Comparison of ENCODE assay signal across 24 cellular contexts in the genomic region with DNA sequence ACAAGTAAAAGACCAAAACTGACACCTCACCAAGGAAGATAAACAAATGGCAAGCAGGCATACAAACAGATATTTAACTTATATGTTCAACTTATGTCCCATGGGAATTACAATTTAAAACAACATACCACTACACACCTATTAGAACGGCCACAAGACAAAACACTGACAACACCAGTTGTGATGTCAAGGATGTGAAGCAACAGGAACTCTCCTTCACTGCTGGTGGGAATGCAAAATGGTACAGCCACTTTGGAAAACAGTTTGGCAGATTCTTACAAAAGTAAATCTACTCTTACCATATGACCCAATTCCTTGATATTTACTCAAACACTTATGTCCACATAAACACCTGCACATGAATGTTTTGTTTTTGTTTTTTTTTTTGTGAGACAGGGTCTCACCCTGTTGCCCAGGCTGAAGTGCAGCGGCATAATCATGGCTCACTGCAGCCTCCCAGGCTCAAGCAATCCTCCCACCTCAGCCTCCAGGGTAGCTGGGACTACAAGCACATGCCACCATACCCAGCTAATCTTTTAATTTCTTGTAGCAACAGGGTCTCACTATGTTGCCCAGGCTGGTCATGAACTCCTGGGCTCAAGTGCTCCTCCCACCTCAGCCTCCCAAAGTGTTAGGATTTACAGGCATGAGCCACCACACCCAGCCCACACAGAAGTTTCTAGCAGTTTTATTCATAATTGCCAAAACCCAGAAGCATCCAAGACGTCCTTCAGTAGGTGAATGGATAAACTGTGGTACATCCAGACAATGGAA. TPM values are rescaled to one million over a fixed set of nuclear protein-coding genes. Genes with fewer than 3 reads are reported as not detected.
DNase-seq lines count a peak whose midpoint lies in the region; ATAC-seq, FAIRE-seq and TF ChIP-seq lines count a peak whose summit lies in the region.
"Had no signal": no experiment of that assay in that cellular context is flagged by ENCODE, and none has a peak within 500 bp of the region (broad histone marks: within the 10 kb centered on the region; RNA-seq: fewer than 3 reads in every experiment).

No MANE protein-coding gene starts in this region.

- intact Hi-C loops in IMR-90 (cut with micrococcal nuclease) = no loop called here

- TF ChIP-seq CTCF in DOHH2 (IDR thresholded peaks at IDR 0.05; ENCODE audit: low read depth, low read length, poor library complexity, severe bottlenecking) (no peak), IMR-90 (conservative IDR thresholded peaks at IDR 0.05; ENCODE audit: low read depth, low read length) (no peak), H1 (IDR thresholded peaks at IDR 0.05; ENCODE audit: control extremely low read depth in 1 of 3, insufficient read depth in 1 of 3, low read depth in 1 of 3, low read length in 3 of 3) (no peak), neural progenitor cell (IDR thresholded peaks at IDR 0.05) (no peak)

- TF ChIP-seq RAD21 in IMR-90 (IDR thresholded peaks at IDR 0.05; ENCODE audit: low read length) (no peak), H1 (IDR thresholded peaks at IDR 0.05 in 1 of 2, conservative IDR thresholded peaks at IDR 0.05 in 1 of 2; ENCODE audit: low read depth in 2 of 2, low read length in 2 of 2) (no peak)

- no peaks in the 10 kb centered on the region for H3K23me2 ChIP-seq in H1 (ENCODE audit: low read depth, low read length)

- H4K20me1 ChIP-seq in DOHH2 (ENCODE audit: control insufficient read depth, insufficient read depth, low read depth, low read length) (no peaks in the 10 kb centered on the region), IMR-90 (ENCODE audit: insufficient read depth, low read length) (peaks cover 57% of the 10 kb centered on the region), H1 (replicated peaks in 1 of 2; ENCODE audit: control insufficient read depth in 1 of 2, insufficient read depth in 2 of 2, low read length in 2 of 2) (peaks cover 0 to 1% of the 10 kb centered on the region in 2 experiments), neural progenitor cell (ENCODE audit: low read depth) (no peaks in the 10 kb centered on the region)

- in situ Hi-C loops in IMR-90 (cut with MboI; ENCODE audit: low sequenced_read_pairs) = no loop called here

- H3K56ac ChIP-seq in IMR-90 (ENCODE audit: extremely low read depth, insufficient read depth, low read length) = no peak overlapping the region
- no peak overlapping the region for H3K56ac ChIP-seq in H1 (replicated peaks; ENCODE audit: insufficient read length, low read depth, low read length)

- DNase-seq in IMR-90 (no peak), H1 (ENCODE audit: low read depth in 1 of 2, low spot score in 2 of 2) (no peak), neural progenitor cell (ENCODE audit: low spot score) (no peak), GOT3 (lab: John Stamatoyannopoulos, UW) (no peak), HuH-7.5 (ENCODE audit: low spot score) (no peak)
- DNase-seq in effector memory CD4-positive, alpha-beta T cell = no peak
- DNase-seq: activated CD4-positive, alpha-beta T cell treated with anti-CD3 and anti-CD28 coated beads for 48 hours; AML-193; brain microvascular endothelial cell; cortex of kidney; foreskin keratinocyte; hypothalamus; Kasumi-1; NCI-H1105 treated with DMSO at 0.1 percent for 48 hours; NCI-H2107; NCI-H524; pancreas; right lobe of liver; substantia nigra had no signal

- H3K36me3 ChIP-seq in DOHH2 (ENCODE audit: control insufficient read depth, low read length) = peaks cover 21% of the 10 kb centered on the region
- peaks cover 14% of the 10 kb centered on the region for H3K36me3 ChIP-seq in IMR-90 (ENCODE audit: control insufficient read depth, insufficient read depth, low read length)
- peaks cover 0 to 4% (median 2%) of the 10 kb centered on the region in 4 experiments; a peak in 3 of 8 replicates for H3K36me3 ChIP-seq in H1 (ENCODE audit: control insufficient read depth in 2 of 4, insufficient read depth in 4 of 4, low read length in 3 of 4)
- H3K36me3 ChIP-seq in neural progenitor cell = no peaks in the 10 kb centered on the region
- H3K36me3 ChIP-seq in effector memory CD4-positive, alpha-beta T cell (ENCODE audit: control insufficient read depth, insufficient read depth, low read length) = no peaks in the 10 kb centered on the region
- H3K36me3 ChIP-seq: pancreas had no signal

- TF ChIP-seq EP300 in H1 (IDR thresholded peaks at IDR 0.05; ENCODE audit: borderline replicate concordance in 1 of 2, low read depth in 2 of 2, low read length in 2 of 2) = no peak

- WGBS in IMR-90 (ENCODE audit: extremely low coverage in 2 of 2, insufficient read length in 1 of 2), 2 experiments = no CpG with 5 or more reads among the region's 3 CpGs
- WGBS in H1 (ENCODE audit: extremely low coverage in 1 of 2, insufficient coverage in 1 of 2, insufficient read length in 1 of 2, insufficient replicate concordance in 2 of 2, low coverage in 1 of 2, low lambda C conversion rate in 2 of 2, missing lambda C conversion rate in 1 of 2), 2 experiments = 95% methylated on average over 3 of the region's 3 CpGs; no CpG with 5 or more reads in 1 of the 2 experiments

- peak overlapping the region; percentile 67 for H2BK5ac ChIP-seq in IMR-90 (ENCODE audit: low read depth, low read length, poor library complexity, severe bottlenecking)
- no peak overlapping the region for H2BK5ac ChIP-seq in H1 (ENCODE audit: low read depth, low read length)

- no peaks in the 10 kb centered on the region for H3K9me2 ChIP-seq in DOHH2 (replicated peaks; ENCODE audit: control insufficient read depth, low read length)

- TF ChIP-seq POLR2A in IMR-90 (IDR thresholded peaks at IDR 0.05; ENCODE audit: low read depth, low read length) (no peak), H1 (IDR thresholded peaks at IDR 0.05; ENCODE audit: control extremely low read depth in 1 of 2, low read depth in 2 of 2, low read length in 2 of 2) (no peak)

- no peaks in the 10 kb centered on the region for H3K9me3 Mint-ChIP-seq in neural progenitor cell

- H3K9me3 ChIP-seq in DOHH2 (ENCODE audit: control insufficient read depth, insufficient read depth, low read length) (no peaks in the 10 kb centered on the region), IMR-90 (ENCODE audit: control insufficient read depth, insufficient read depth, low read length) (no peaks in the 10 kb centered on the region), H1 (ENCODE audit: insufficient read depth in 2 of 2, low read depth in 1 of 2, low read length in 1 of 2) (no peaks in the 10 kb centered on the region), neural progenitor cell (ENCODE audit: low read depth) (no peaks in the 10 kb centered on the region)
- H3K9me3 ChIP-seq in effector memory CD4-positive, alpha-beta T cell (ENCODE audit: control insufficient read depth, low read length) = no peaks in the 10 kb centered on the region
- H3K9me3 ChIP-seq: pancreas, right lobe of liver had no signal

- H3K27me3 Mint-ChIP-seq in neural progenitor cell (ENCODE audit: insufficient read depth, low read depth) = no peaks in the 10 kb centered on the region

- CTCF ChIA-PET in IMR-90 (lab: Yijun Ruan, JAX) (interaction anchor here (1.8 kb wide), 1 partner anchor 8 kb away, joined by 4 read pairs; no protein-coding TSS in a partner anchor), H1 (lab: Charles Lee; ENCODE audit: partially characterized antibody) (interaction anchor here (0.5 to 1.0 kb wide), 4 partner anchors 20 to 259 kb away, joined by 3 to 4 read pairs (median 3); no protein-coding TSS in a partner anchor)

- peaks cover 48% of the 10 kb centered on the region for H3K79me2 ChIP-seq in DOHH2 (ENCODE audit: control insufficient read depth, low read length)
- H3K79me2 ChIP-seq in H1 (ENCODE audit: control insufficient read depth in 1 of 2, insufficient read depth in 2 of 2, low read length in 2 of 2) = peaks cover 0 to 20% of the 10 kb centered on the region in 2 experiments; a peak in 2 of 4 replicates
- peaks cover 6% of the 10 kb centered on the region for H3K79me2 ChIP-seq in neural progenitor cell (ENCODE audit: low read depth)

- H3K23ac ChIP-seq in IMR-90 (ENCODE audit: low read depth, low read length) = no peak overlapping the region
- H3K23ac ChIP-seq in H1 (ENCODE audit: insufficient read length) = no peak overlapping the region

- ATAC-seq in IMR-90 (ENCODE audit: low read depth) = no peak
- ATAC-seq in HG02852 (IDR thresholded peaks at IDR 0.05; ENCODE audit: unreplicated experiment) = no peak
- ATAC-seq: foreskin keratinocyte had no signal

- H4K91ac ChIP-seq in IMR-90 (ENCODE audit: insufficient read depth, low read depth, low read length) = no peak overlapping the region
- no peak overlapping the region for H4K91ac ChIP-seq in H1 (replicated peaks; ENCODE audit: insufficient read length, low read length)

- peak overlapping the region; percentile 69 for H3K27ac ChIP-seq in DOHH2 (ENCODE audit: low read depth, low read length)
- H3K27ac ChIP-seq in IMR-90 (ENCODE audit: insufficient read depth, low read length) = no peak overlapping the region
- H3K27ac ChIP-seq in H1 (ENCODE audit: low read depth, low read length) = no peak overlapping the region
- H3K27ac ChIP-seq in neural progenitor cell = no peak overlapping the region
- no peak overlapping the region for H3K27ac ChIP-seq in effector memory CD4-positive, alpha-beta T cell (ENCODE audit: insufficient read depth, low read length, poor library complexity, severe bottlenecking)
- H3K27ac ChIP-seq: brain microvascular endothelial cell, foreskin keratinocyte, pancreas, right lobe of liver had no signal

- H3K9me1 ChIP-seq in IMR-90 (ENCODE audit: insufficient read depth, low read length) = peaks cover 16% of the 10 kb centered on the region

- dilution Hi-C loops in IMR-90 (cut with HindIII; ENCODE audit: low sequenced_read_pairs, unreplicated experiment) = no loop called here

- H3K14ac ChIP-seq in IMR-90 (replicated peaks; ENCODE audit: low read depth, low read length) = no peak overlapping the region
- no peak overlapping the region for H3K14ac ChIP-seq in H1 (ENCODE audit: insufficient read length)

- BruUV-seq in IMR-90 (replicated peaks; lab: Mats Ljungman, UMichigan) = no TSS peak

- H3K4me2 ChIP-seq in DOHH2 (ENCODE audit: low read length) (peak overlapping the region; percentile 74), IMR-90 (ENCODE audit: low read depth, low read length) (no peak overlapping the region), H1 (ENCODE audit: insufficient read depth in 1 of 2, low read depth in 2 of 2, low read length in 2 of 2) (no peak overlapping the region), neural progenitor cell (no peak overlapping the region)

- H2BK15ac ChIP-seq in IMR-90 (ENCODE audit: low read depth, low read length) = no peak overlapping the region
- H2BK15ac ChIP-seq in H1 (ENCODE audit: low read length) = no peak overlapping the region

- H3K27ac Mint-ChIP-seq in neural progenitor cell = peak overlapping the region; percentile 9

- peaks cover 6% of the 10 kb centered on the region for H3K4me1 Mint-ChIP-seq in neural progenitor cell

- FAIRE-seq in H1 (lab: Jason Lieb, UNC) = no peak
- FAIRE-seq: endothelial cell of umbilical vein, keratinocyte, pancreas had no signal

- H3K9ac ChIP-seq in IMR-90 (ENCODE audit: low read depth, low read length) = no peak overlapping the region
- no peak overlapping the region for H3K9ac ChIP-seq in H1 (replicated peaks in 1 of 4; ENCODE audit: extremely low read depth in 1 of 4, low read depth in 3 of 4, low read length in 3 of 4)
- H3K9ac ChIP-seq in neural progenitor cell = no peak overlapping the region

- no peak overlapping the region for H2BK12ac ChIP-seq in H1 (ENCODE audit: low read depth, low read length)

- H3K18ac ChIP-seq in IMR-90 (ENCODE audit: low read depth, low read length) (no peak overlapping the region), H1 (ENCODE audit: extremely low read depth, low read length) (no peak overlapping the region)

- POLR2A ChIA-PET in IMR-90 (lab: Charles Lee; ENCODE audit: unreplicated experiment) (no interaction called here), H1 (lab: Charles Lee; ENCODE audit: partially characterized antibody) (interaction anchor here (0.6 to 1.1 kb wide), 2 partner anchors 10 to 19 kb away, joined by 3 to 6 read pairs; no protein-coding TSS in a partner anchor)

- no peaks in the 10 kb centered on the region for H3K27me3 ChIP-seq in DOHH2 (ENCODE audit: control insufficient read depth, low read length)
- no peaks in the 10 kb centered on the region for H3K27me3 ChIP-seq in IMR-90 (ENCODE audit: control insufficient read depth, insufficient read depth, low read length)
- no peaks in the 10 kb centered on the region for H3K27me3 ChIP-seq in H1 (replicated peaks in 1 of 4; ENCODE audit: control insufficient read depth in 3 of 4, extremely low read depth in 1 of 4, insufficient read depth in 3 of 4, low read length in 3 of 4)
- no peaks in the 10 kb centered on the region for H3K27me3 ChIP-seq in neural progenitor cell
- H3K27me3 ChIP-seq in effector memory CD4-positive, alpha-beta T cell (replicated peaks; ENCODE audit: control insufficient read depth, insufficient read depth, low read length, poor library complexity, severe bottlenecking) = no peaks in the 10 kb centered on the region
- H3K27me3 ChIP-seq: brain microvascular endothelial cell, foreskin keratinocyte, pancreas, right lobe of liver had no signal

- H3F3A ChIP-seq in DOHH2 (ENCODE audit: control insufficient read depth, insufficient read depth) (peaks cover 11% of the 10 kb centered on the region), neural progenitor cell (ENCODE audit: low read depth) (no peaks in the 10 kb centered on the region)

- H2AK9ac ChIP-seq in IMR-90 (replicated peaks; ENCODE audit: low read depth, low read length, poor library complexity) = no peak overlapping the region

- H2AK5ac ChIP-seq in IMR-90 (ENCODE audit: low read depth, low read length) = no peak overlapping the region
- H2AK5ac ChIP-seq in H1 (ENCODE audit: low read depth, low read length) = no peak overlapping the region

- no peak overlapping the region for H3K4me3 Mint-ChIP-seq in neural progenitor cell

- H4K8ac ChIP-seq in IMR-90 (ENCODE audit: low read depth in 2 of 2, low read length in 2 of 2) (no peak overlapping the region), H1 (ENCODE audit: extremely low read depth, insufficient read depth, low read length) (no peak overlapping the region)

- no peak overlapping the region for H2BK120ac ChIP-seq in IMR-90 (ENCODE audit: low read depth, low read length)
- H2BK120ac ChIP-seq in H1 (replicated peaks; ENCODE audit: low read depth, low read length) = no peak overlapping the region

- H3K4ac ChIP-seq in IMR-90 (ENCODE audit: low read depth, low read length) (no peak overlapping the region), H1 (replicated peaks; ENCODE audit: insufficient read length, low read depth, low read length) (no peak overlapping the region)

- H4K5ac ChIP-seq in IMR-90 (ENCODE audit: low read depth, low read length) (no peak overlapping the region), H1 (ENCODE audit: insufficient read length, low read depth, low read length) (no peak overlapping the region)

- H2BK20ac ChIP-seq in IMR-90 (ENCODE audit: low read depth, low read length) (no peak overlapping the region), H1 (ENCODE audit: low read length) (no peak overlapping the region)

- H3K79me1 ChIP-seq in IMR-90 (ENCODE audit: low read depth in 1 of 2, low read length in 2 of 2) = peaks cover 35 to 52% of the 10 kb centered on the region in 2 experiments
- no peaks in the 10 kb centered on the region for H3K79me1 ChIP-seq in H1 (ENCODE audit: low read depth, low read length)

- H3K36me3 Mint-ChIP-seq in neural progenitor cell = peaks cover 7% of the 10 kb centered on the region

- no peak overlapping the region for H2AFZ ChIP-seq in IMR-90 (replicated peaks; ENCODE audit: low read length, poor library complexity)
- no peak overlapping the region for H2AFZ ChIP-seq in H1 (ENCODE audit: low read length)
- H2AFZ ChIP-seq in neural progenitor cell (replicated peaks) = no peak overlapping the region

- H3K4me3 ChIP-seq in DOHH2 (ENCODE audit: low read length) = peak overlapping the region; percentile 59
- no peak overlapping the region for H3K4me3 ChIP-seq in IMR-90 (ENCODE audit: insufficient read depth, low read depth, low read length)
- H3K4me3 ChIP-seq in H1 (ENCODE audit: extremely low read depth in 1 of 4, insufficient read depth in 2 of 4, low read depth in 3 of 4, low read length in 4 of 4) = no peak overlapping the region
- H3K4me3 ChIP-seq in neural progenitor cell = no peak overlapping the region
- H3K4me3 ChIP-seq in effector memory CD4-positive, alpha-beta T cell (ENCODE audit: insufficient read depth, low read depth, low read length, poor library complexity, severe bottlenecking) = no peak overlapping the region
- H3K4me3 ChIP-seq: lung, pancreas, right lobe of liver had no signal

- H3K4me1 ChIP-seq in DOHH2 (ENCODE audit: control insufficient read depth, low read length) = peaks cover 60% of the 10 kb centered on the region
- peaks cover 10% of the 10 kb centered on the region; the same call in 1 of the 2 replicates for H3K4me1 ChIP-seq in IMR-90 (ENCODE audit: control insufficient read depth, insufficient read depth, low read length)
- H3K4me1 ChIP-seq in H1 (replicated peaks in 1 of 4; ENCODE audit: control insufficient read depth in 3 of 4, insufficient read depth in 4 of 4, low read length in 3 of 4) = no peaks in the 10 kb centered on the region
- H3K4me1 ChIP-seq in neural progenitor cell = peaks cover 6% of the 10 kb centered on the region
- H3K4me1 ChIP-seq in effector memory CD4-positive, alpha-beta T cell (ENCODE audit: control insufficient read depth, insufficient read depth, low read length, poor library complexity, severe bottlenecking) = no peaks in the 10 kb centered on the region

RNA-seq across cellular contexts. Expression of gene HERC4, which starts 27.3 kb away (rescaled TPM):
- total RNA-seq in IMR-90 (2012; rRNA removed) (92.8 and 177 TPM in 2 replicates), neural progenitor cell (ENCODE audit: low replicate concordance) (52.1 and 74.2 TPM in 2 replicates)
- polyA plus RNA-seq in IMR-90 (2012; rRNA removed) (46.1 and 66.6 TPM in 2 replicates), H1 (2011; rRNA removed) (5.7 and 7.5 TPM in 2 replicates)
- 4.9 and 7.2 TPM in 2 replicates for polyA plus RNA-seq in IMR-90 (2012; cell fraction: cytosol; rRNA removed)
- 16.7 and 91.2 TPM in 2 replicates for polyA plus RNA-seq in IMR-90 (2012; cell fraction: nucleus; rRNA removed; ENCODE audit: low replicate concordance)
- total RNA-seq in H1 (2021; fragmentation: NEBNext Ultra II Directional; extraction: Animal tissue kit (Norgen Biotek cat#: 25700)) = 39.3 and 44.0 TPM in 2 replicates
- polyA plus RNA-seq in H1 (2011; cell fraction: cytosol; rRNA removed) = 12.9 TPM
- 10.1 TPM for polyA plus RNA-seq in H1 (2011; cell fraction: nucleus; rRNA removed)
- polyA plus RNA-seq in H1 (2012, experiment 1 of 2) = 11.5 to 27.3 TPM (median 15.4 TPM) in 4 replicates
- polyA plus RNA-seq in H1 (2012, experiment 2 of 2) = 2.5 TPM
- polyA plus RNA-seq in H1 (2013, experiment 1 of 2) = 13.7 TPM
- polyA plus RNA-seq in H1 (2013, experiment 2 of 2) = 13.0 TPM
- 19.8 and 21.7 TPM in 2 replicates for polyA minus RNA-seq in H1 (2011; rRNA and poly(A)+ RNA removed)
- 14.8 TPM for polyA minus RNA-seq in H1 (2011; cell fraction: cytosol; rRNA and poly(A)+ RNA removed)
- 40.2 TPM for polyA minus RNA-seq in H1 (2011; cell fraction: nucleus; rRNA and poly(A)+ RNA removed)
